8 cellular contexts compared by ENCODE assay signal in genomic region chr3:141737828-141738635, GRCh38.
DNase-seq lines count a peak whose midpoint lies in the region; ATAC-seq and TF ChIP-seq lines count a peak whose summit lies in the region.

RNF7 (plus strand) TSS chr3:141738298; CDS start chr3:141738342, 44 bp downstream.

- peak; percentile 99 for DNase-seq in NCI-H2081 (lab: John Stamatoyannopoulos, UW)
- peak; percentile 95 for DNase-seq in T1000 (lab: John Stamatoyannopoulos, UW)
- DNase-seq in astrocyte of the hippocampus (ENCODE audit: low read depth, low spot score): peak; percentile 99
- DNase-seq in hippocampal formation (lab: John Stamatoyannopoulos, UW): peak; percentile 93 to 94
- peak; percentile 82 for DNase-seq in retinal pigment epithelial cell (ENCODE audit: low read depth)

- peak within 1 kb of the TSS; percentile 84 for H3K4me3 ChIP-seq in retinal pigment epithelial cell (ENCODE audit: low read length)

- TF ChIP-seq CTCF in 22Rv1 (IDR thresholded peaks at IDR 0.05): peak; percentile 98
- TF ChIP-seq CTCF in retinal pigment epithelial cell (conservative IDR thresholded peaks at IDR 0.05; ENCODE audit: low read depth, low read length): peak; percentile 72

- H3K27ac ChIP-seq in 22Rv1: peak within 1 kb of the TSS; percentile 83

- ATAC-seq in GM18511 (IDR thresholded peaks at IDR 0.05; ENCODE audit: unreplicated experiment) (peak; percentile 89), HG03039 (IDR thresholded peaks at IDR 0.05; ENCODE audit: unreplicated experiment) (peak; percentile 95)

Comparison
In these comparisons a context has a peak if more than half of its experiments do, and no peak if none do; other contexts are left out.
1. Peak in every context shown above with its lines: DNase-seq, ATAC-seq, H3K4me3 ChIP-seq and H3K27ac ChIP-seq.